ENCODE assay signal across 16 cellular contexts in the genomic region with DNA sequence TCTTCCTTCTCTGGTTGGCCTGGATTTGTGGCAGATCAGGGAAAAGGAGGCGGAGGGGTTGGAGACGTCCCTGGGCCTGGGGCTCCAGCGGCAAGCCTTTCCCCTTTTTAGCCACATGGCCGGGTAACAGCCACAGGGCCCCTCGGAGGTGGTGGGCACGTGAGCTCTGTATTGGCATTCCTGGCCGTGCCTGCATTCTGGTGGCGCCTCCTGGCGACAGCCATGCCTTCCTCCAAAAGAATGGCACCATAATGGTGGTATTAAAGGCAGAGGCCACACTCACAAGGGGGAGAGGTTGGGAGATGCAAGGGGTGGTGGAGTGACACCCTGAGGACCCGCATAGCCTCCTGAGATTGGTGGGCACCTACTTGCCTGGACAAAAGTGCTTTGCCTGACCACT. TPM values are rescaled to one million over a fixed set of nuclear protein-coding genes. Genes with fewer than 3 reads are reported as not detected.
DNase-seq lines count a peak whose midpoint lies in the region; ATAC-seq, FAIRE-seq and TF ChIP-seq lines count a peak whose summit lies in the region.
"Had no signal": no experiment of that assay in that cellular context is flagged by ENCODE, and none has a peak within 500 bp of the region (broad histone marks: within the 10 kb centered on the region; RNA-seq: fewer than 3 reads in every experiment).

No MANE protein-coding gene starts in this region.

- BruUV-seq in K562 (replicated peaks; lab: Mats Ljungman, UMichigan), result no TSS peak

- no peaks in the 10 kb centered on the region for H3K79me2 ChIP-seq in K562 (ENCODE audit: control insufficient read depth, insufficient read depth, low read length)

- no peak overlapping the region for H2AFZ ChIP-seq in K562 (ENCODE audit: low read depth, low read length)

- no peak overlapping the region for H3K4me2 ChIP-seq in K562 (ENCODE audit: insufficient read depth, low read length)

- no peaks in the 10 kb centered on the region for H3K36me3 ChIP-seq in K562 (ENCODE audit: control insufficient read depth, insufficient read depth, low read length)
- no peaks in the 10 kb centered on the region for H3K36me3 ChIP-seq in stomach
- H3K36me3 ChIP-seq: BLaER1 treated with 17β-estradiol and CSF1 and Interleukin-3, amounts not matched to agents 10 nM and 100 nM; SJSA1; WERI-Rb-1 had no signal

- no peaks in the 10 kb centered on the region for H3K9me1 ChIP-seq in K562 (ENCODE audit: control insufficient read depth, insufficient read depth, low read length)

- WGBS in K562 (ENCODE audit: insufficient coverage, low coverage, missing lambda C conversion rate), result 54% methylated on average over 4 of the region's 10 CpGs
- 73 to 94% (median 87%) methylated on average over 6 to 10 of the region's 10 CpGs for WGBS in stomach, 5 donors

- no peak overlapping the region for H3K9ac ChIP-seq in K562 (ENCODE audit: insufficient read depth in 1 of 2, low read depth in 2 of 2, low read length in 2 of 2)
- H3K9ac ChIP-seq: BLaER1 treated with 17β-estradiol and CSF1 and Interleukin-3, amounts not matched to agents 10 nM and 100 nM had no signal

- peaks cover 6% of the 10 kb centered on the region for H3K27me3 ChIP-seq in AG04450 (ENCODE audit: control insufficient read depth, insufficient read depth, low read length)
- H3K27me3 ChIP-seq in K562 (ENCODE audit: control insufficient read depth in 2 of 2, insufficient read depth in 2 of 2, low read length in 2 of 2), result no peaks in the 10 kb centered on the region
- H3K27me3 ChIP-seq in stomach, result peaks cover 0 to 7% (median 0%) of the 10 kb centered on the region in 3 donors
- H3K27me3 ChIP-seq: dorsolateral prefrontal cortex, SJSA1 had no signal

- in situ Hi-C loops in GM13977 (cut with MboI; ENCODE audit: low pct_unique_long_range_greater_than_20kb, low sequenced_read_pairs, unreplicated experiment), result no loop called here
- in situ Hi-C loops in K562 (cut with MboI), result no loop called here

- H3K9me3 ChIP-seq in AG04450 (ENCODE audit: control insufficient read depth, insufficient read depth, low read length) (no peaks in the 10 kb centered on the region), K562 (replicated peaks; ENCODE audit: control insufficient read depth, insufficient read depth, low read depth, low read length) (no peaks in the 10 kb centered on the region), stomach (no peaks in the 10 kb centered on the region)
- H3K9me3 ChIP-seq: BLaER1 treated with 17β-estradiol and CSF1 and Interleukin-3, amounts not matched to agents 10 nM and 100 nM; SJSA1 had no signal

- TF ChIP-seq EP300 in K562 (IDR thresholded peaks at IDR 0.05; ENCODE audit: low read length) (no peak), stomach (IDR thresholded peaks at IDR 0.05) (no peak)

- no peaks in the 10 kb centered on the region for H4K20me1 ChIP-seq in K562 (replicated peaks; ENCODE audit: control insufficient read depth, insufficient read depth, low read length)

- no peak overlapping the region for H3K27ac ChIP-seq in AG04450 (ENCODE audit: low read depth, low read length)
- no peak overlapping the region for H3K27ac ChIP-seq in K562 (ENCODE audit: extremely low read depth, low read depth, low read length)
- peak overlapping the region in 1 of 5 donors; percentile 60 for H3K27ac ChIP-seq in stomach
- H3K27ac ChIP-seq: BLaER1 treated with 17β-estradiol and CSF1 and Interleukin-3, amounts not matched to agents 10 nM and 100 nM; dorsolateral prefrontal cortex; SJSA1; WERI-Rb-1 had no signal

- ATAC-seq in K562 (no peak), GM21447 (IDR thresholded peaks at IDR 0.05; ENCODE audit: unreplicated experiment) (no peak)
- ATAC-seq: stimulated activated effector memory CD8-positive, alpha-beta T cell treated with anti-CD3 and anti-CD28 coated beads, Interleukin-12 subunit alpha, Interleukin-12 subunit beta, amount 100 ng/mL, for 72 hours had no signal

- H3K4me1 ChIP-seq in K562 (replicated peaks in 1 of 2; ENCODE audit: control insufficient read depth in 2 of 2, insufficient read depth in 2 of 2, low read length in 2 of 2) (peaks cover 26 to 87% of the 10 kb centered on the region in 2 experiments), stomach (peaks cover 13 to 61% (median 35%) of the 10 kb centered on the region in 4 donors)

- H3K4me3 ChIP-seq in AG04450 (ENCODE audit: low read depth, low read length) (no peak overlapping the region), K562 (no peak overlapping the region), stomach (no peak overlapping the region)
- H3K4me3 ChIP-seq: BLaER1 treated with 17β-estradiol and CSF1 and Interleukin-3, amounts not matched to agents 10 nM and 100 nM; dorsolateral prefrontal cortex; SJSA1 had no signal

- DNase-seq in AG04450 (ENCODE audit: low read depth, low spot score), result no peak
- peak; percentile 34 for DNase-seq in GM13977 (ENCODE audit: low spot score)
- DNase-seq in K562 (ENCODE audit: extremely low read depth in 1 of 4, low spot score in 3 of 4), result no peak
- DNase-seq in iPS-NIHi7 (ENCODE audit: extremely low spot score), result peak; percentile 80
- no peak for DNase-seq in activated CD8-positive, alpha-beta memory T cell treated with anti-CD3 and anti-CD28 coated beads for 24 hours
- no peak for DNase-seq in stomach
- DNase-seq in NCI-H2107 treated with DMSO at 0.1 percent for 48 hours (lab: John Stamatoyannopoulos, UW; ENCODE audit: unreplicated experiment), result no peak
- DNase-seq: activated CD8-positive, alpha-beta memory T cell treated with anti-CD3 and anti-CD28 coated beads, Interleukin-2, amount 50 U/mL, for 48 hours; dorsolateral prefrontal cortex; NCI-H146; NCI-H774; WERI-Rb-1 had no signal

- CTCF ChIA-PET in AG04450 (lab: Charles Lee) (interaction anchor here (0.9 to 2.6 kb wide), 3 partner anchors 11 to 30 kb away, joined by 3 to 7 read pairs (median 5); no protein-coding TSS in a partner anchor), K562 (lab: Yijun Ruan, JAX; ENCODE audit: low intra/inter-chr PET ratio) (no interaction called here)

- TF ChIP-seq POLR2A in K562 (conservative IDR thresholded peaks at IDR 0.05) (no peak), stomach (IDR thresholded peaks at IDR 0.05) (no peak)

- peak; percentile 27; the same call in 1 of the 2 replicates for TF ChIP-seq CTCF in AG04450 (IDR thresholded peaks at IDR 0.05; ENCODE audit: low read depth, low read length)
- peak; percentile 35 for TF ChIP-seq CTCF in GM13977 (IDR thresholded peaks at IDR 0.05; ENCODE audit: extremely low read depth, insufficient read depth, missing control alignments)
- peak; percentile 25 to 46 (median 43); a peak in 4 of 6 replicates for TF ChIP-seq CTCF in K562 (IDR thresholded peaks at IDR 0.05 in 2 of 3, conservative IDR thresholded peaks at IDR 0.05 in 1 of 3; ENCODE audit: insufficient read depth in 2 of 3, low read depth in 1 of 3, low read length in 3 of 3)
- TF ChIP-seq CTCF in stomach (IDR thresholded peaks at IDR 0.05), result no peak

- TF ChIP-seq RAD21 in K562 (CRISPR knock-in tag; conservative IDR thresholded peaks at IDR 0.05 in 1 of 2, IDR thresholded peaks at IDR 0.05 in 1 of 2), result no peak

- POLR2A ChIA-PET in AG04450 (lab: Yijun Ruan, JAX) (no interaction called here), K562 (lab: Yijun Ruan, JAX) (no interaction called here)

- intact Hi-C loops in K562 (cut with micrococcal nuclease), result no loop called here
- intact Hi-C loops in stomach (cut with DNase I; ENCODE audit: low total_unique reads), result no loop called here

- FAIRE-seq in K562 (lab: Jason Lieb, UNC), result no peak

RNA-seq across cellular contexts. Expression of a gene that starts 3.0 kb away (rescaled TPM):
- 0.32 and 0.36 TPM in 2 replicates for polyA plus RNA-seq in AG04450 (2011; rRNA removed)
- polyA minus RNA-seq in AG04450 (2011; rRNA and poly(A)+ RNA removed), result 0.28 and 0.30 TPM in 2 replicates
- total RNA-seq in K562 (2011; cell fraction: chromatin; rRNA removed; ENCODE audit: low replicate concordance), result 3.5 and 8.8 TPM in 2 replicates
- 9.5 and 9.6 TPM in 2 replicates for total RNA-seq in K562 (2011; cell fraction: nucleolus; rRNA removed)
- 8.4 and 15.0 TPM in 2 replicates for total RNA-seq in K562 (2011; cell fraction: nucleoplasm; rRNA removed)
- total RNA-seq in K562 (2014; rRNA removed), result 3.1 and 9.0 TPM in 2 replicates
- 2.8 and 4.1 TPM in 2 replicates for total RNA-seq in K562 (2014; rRNA removed; fragmentation: Illumina TruSeq; extraction: Trizol)
- total RNA-seq in K562 (2015; rRNA removed; fragmentation: Illumina TruSeq; extraction: Trizol), result 3.6 and 4.2 TPM in 2 replicates
- total RNA-seq in K562 (2021), result 6.7 and 6.9 TPM in 2 replicates
- 8.7 and 12.6 TPM in 2 replicates for polyA plus RNA-seq in K562 (2011; rRNA removed)
- polyA plus RNA-seq in K562 (2011; cell fraction: cytosol; rRNA removed), result 8.5 and 20.6 TPM in 2 replicates
- 12.3 and 20.4 TPM in 2 replicates for polyA plus RNA-seq in K562 (2011; cell fraction: nucleus; rRNA removed)
- 3.2 and 4.3 TPM in 2 replicates for polyA plus RNA-seq in K562 (2012)
- 7.8 and 8.6 TPM in 2 replicates for polyA plus RNA-seq in K562 (2014; fragmentation: Illumina TruSeq; extraction: Trizol)
- under 1 TPM; 0.18 to 0.45 TPM for polyA plus RNA-seq in K562 (2014; fragmentation: Nextera tagmentation; extraction: Ambion mirVana)
- 5.4 and 6.7 TPM in 2 replicates for polyA plus RNA-seq in K562 (2014; rRNA removed)
- 6.1 and 10.7 TPM in 2 replicates for polyA minus RNA-seq in K562 (2011; rRNA and poly(A)+ RNA removed)
- polyA minus RNA-seq in K562 (2011; cell fraction: cytosol; rRNA and poly(A)+ RNA removed), result 3.5 and 6.3 TPM in 2 replicates
- 2.7 and 2.8 TPM in 2 replicates for polyA minus RNA-seq in K562 (2011; cell fraction: nucleus; rRNA and poly(A)+ RNA removed)
- total RNA-seq in stomach, result 100 to 1,000 TPM in 1 of 5 donors, 10 to 100 TPM in 4; 38.2 to 158 (median 64.6) TPM
- 10 to 100 TPM in 1 of 3 donors, 1 to 10 TPM in 2; 3.8 to 83.6 (median 8.7) TPM for polyA plus RNA-seq in stomach

RNA-seq across cellular contexts. Expression of a gene that starts 55.1 kb away (rescaled TPM):
- polyA plus RNA-seq in AG04450 (2011; rRNA removed) (not detected in 2 replicates), K562 (2011; rRNA removed) (not detected in 2 replicates), K562 (2014; fragmentation: Illumina TruSeq; extraction: Trizol) (not detected in 2 replicates), K562 (2014; fragmentation: Nextera tagmentation; extraction: Ambion mirVana) (not detected), K562 (2014; rRNA removed) (not detected in 2 replicates), stomach (under 1 TPM in 1 of 3 donors, not detected in 2; 0.33 TPM)
- polyA minus RNA-seq in AG04450 (2011; rRNA and poly(A)+ RNA removed), result not detected in 2 replicates
- total RNA-seq in K562 (2011; cell fraction: chromatin; rRNA removed; ENCODE audit: low replicate concordance), result not detected in 2 replicates
- not detected in 2 replicates for total RNA-seq in K562 (2011; cell fraction: nucleolus; rRNA removed)
- not detected in 2 replicates for total RNA-seq in K562 (2011; cell fraction: nucleoplasm; rRNA removed)
- total RNA-seq in K562 (2014; rRNA removed) (0.61 TPM in 1 of 2 replicates, not detected in the other), K562 (2014; rRNA removed; fragmentation: Illumina TruSeq; extraction: Trizol) (not detected in 2 replicates), K562 (2015; rRNA removed; fragmentation: Illumina TruSeq; extraction: Trizol) (not detected in 2 replicates), K562 (2021) (not detected in 2 replicates), stomach (not detected)
- polyA plus RNA-seq in K562 (2011; cell fraction: cytosol; rRNA removed), result not detected in 2 replicates
- polyA plus RNA-seq in K562 (2011; cell fraction: nucleus; rRNA removed), result 0.25 TPM in 1 of 2 replicates, not detected in the other
- polyA plus RNA-seq in K562 (2012), result not detected in 2 replicates
- not detected in 2 replicates for polyA minus RNA-seq in K562 (2011; rRNA and poly(A)+ RNA removed)
- not detected in 2 replicates for polyA minus RNA-seq in K562 (2011; cell fraction: cytosol; rRNA and poly(A)+ RNA removed)
- polyA minus RNA-seq in K562 (2011; cell fraction: nucleus; rRNA and poly(A)+ RNA removed), result not detected in 2 replicates
- total RNA-seq: SJSA1 had no signal

Comparison
In these comparisons a context has a peak if more than half of its experiments do, and no peak if none do; other contexts are left out.
1. DNase-seq: peak in GM13977 (single experiment) and iPS-NIHi7 (single experiment); none in AG04450 (single experiment), K562 (0 of 4), activated CD8-positive, alpha-beta memory T cell treated with anti-CD3 and anti-CD28 coated beads for 24 hours (single experiment), stomach (single experiment) and NCI-H2107 treated with DMSO at 0.1 percent for 48 hours (single experiment).
2. CTCF ChIP-seq: peak in AG04450 (single experiment), GM13977 (single experiment) and K562 (3 of 3); none in stomach (0 of 7).